Comparison of ENCODE assay signal across 8 cellular contexts in the genomic region with DNA sequence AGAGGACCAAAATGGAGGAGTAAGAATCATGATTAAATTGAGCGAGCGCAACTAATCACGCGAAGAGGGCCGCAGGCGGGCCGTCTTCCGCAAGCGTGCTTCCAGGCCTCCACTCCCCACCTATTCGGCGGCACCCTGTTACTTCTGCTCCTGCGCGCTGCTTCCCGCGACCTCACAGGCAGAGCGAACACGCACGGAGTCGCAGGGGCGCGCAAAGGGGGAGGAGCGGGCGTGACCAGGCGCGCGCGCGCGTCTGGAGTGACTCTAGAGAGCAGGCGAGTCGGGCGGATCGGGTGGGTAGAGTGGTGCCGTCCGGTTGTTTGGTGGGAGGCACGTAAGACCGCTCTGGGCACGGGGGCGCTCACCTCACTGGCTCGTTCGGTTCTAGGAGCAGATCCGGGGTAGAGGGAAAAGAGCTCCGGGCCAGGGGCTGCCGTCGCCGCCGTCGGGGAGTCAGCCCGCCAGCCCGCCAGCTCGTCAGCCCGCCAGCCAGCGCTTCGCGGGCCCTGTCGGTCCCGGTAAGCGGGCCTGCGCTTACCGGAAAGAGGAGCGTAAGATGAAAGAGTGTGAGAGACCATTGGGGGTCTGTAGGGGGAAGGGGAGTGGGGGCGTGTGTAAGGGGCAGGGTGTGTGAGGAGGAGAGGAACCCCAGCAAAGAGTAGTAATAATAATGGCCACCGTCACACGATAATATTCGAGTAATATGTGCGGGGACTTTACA. TPM values are rescaled to one million over a fixed set of nuclear protein-coding genes. Genes with fewer than 3 reads are reported as not detected.
DNase-seq lines count a peak whose midpoint lies in the region; ATAC-seq and TF ChIP-seq lines count a peak whose summit lies in the region.

Gene CNOT8 (plus strand): TSS at position 377 of the 721 bp plus-strand sequence. CDS start 4,652 bp downstream, outside the sequence.

- no peaks in the 10 kb centered on the region for H3K27me3 ChIP-seq in parathyroid adenoma (ENCODE audit: control insufficient read depth, insufficient read depth, low read length)
- no peaks in the 10 kb centered on the region for H3K27me3 ChIP-seq in tibial nerve

- intact Hi-C loops in Right ventricle myocardium inferior (cut with DNase I) = loop anchor here (2.0 to 10.0 kb wide), 5 partner anchors 39 to 384 kb away; partner anchors contain the start of genes GEMIN5, HAND1 and LARP1

- H3K4me1 ChIP-seq in parathyroid adenoma (peaks cover 10% of the 10 kb centered on the region), tibial nerve (peaks cover 0 to 51% (median 30%) of the 10 kb centered on the region in 4 donors)

- ATAC-seq in HG02759 (IDR thresholded peaks at IDR 0.05; ENCODE audit: unreplicated experiment) (peak; percentile 80), Right ventricle myocardium inferior (peak; percentile 95)

- TF ChIP-seq EP300 in tibial nerve (IDR thresholded peaks at IDR 0.05) = peak; percentile 67 to 97

- H3K4me3 ChIP-seq in GM12864 (ENCODE audit: low read depth, low read length) = peak within 1 kb of the TSS; percentile 89
- peak within 1 kb of the TSS; percentile 92 for H3K4me3 ChIP-seq in parathyroid adenoma (ENCODE audit: low read depth, low read length)
- H3K4me3 ChIP-seq in tibial nerve = peak within 1 kb of the TSS; percentile 72 to 90 (median 79)

- DNase-seq in GM12864 (ENCODE audit: low read depth) (peak; percentile 94), NCI-H1417 (lab: John Stamatoyannopoulos, UW) (peak; percentile 93 to 98 (median 97)), SW 1271 (lab: John Stamatoyannopoulos, UW) (peak; percentile 92 to 98), Right ventricle myocardium inferior (ENCODE audit: missing footprints) (peak; percentile 100), tibial nerve (ENCODE audit: low spot score in 2 of 2) (peak; percentile 96 to 98)
- DNase-seq in activated naive CD8-positive, alpha-beta T cell treated with anti-CD3 and anti-CD28 coated beads, Interleukin-2, amount 50 U/mL, for 16 hours (ENCODE audit: low read depth, low spot score) = peak; percentile 96

- no peak for TF ChIP-seq CTCF in GM12864 (IDR thresholded peaks at IDR 0.05; ENCODE audit: low read depth, low read length, missing control alignments)
- no peak for TF ChIP-seq CTCF in parathyroid adenoma (IDR thresholded peaks at IDR 0.05)
- peak in 2 of 5 experiments; percentile 30 to 37 for TF ChIP-seq CTCF in tibial nerve (IDR thresholded peaks at IDR 0.05)

- peak; percentile 90 to 95 for TF ChIP-seq POLR2A in tibial nerve (IDR thresholded peaks at IDR 0.05)

- H3K27ac ChIP-seq in parathyroid adenoma (peak within 1 kb of the TSS; percentile 94), tibial nerve (peak within 1 kb of the TSS; percentile 94 to 98 (median 96))

- H3K9me3 ChIP-seq in parathyroid adenoma (ENCODE audit: control insufficient read depth, low read length) = no peaks in the 10 kb centered on the region
- H3K9me3 ChIP-seq in tibial nerve = no peaks in the 10 kb centered on the region

- WGBS in tibial nerve, 2 donors = 0 to 1% methylated on average over 59 to 66 of the region's 66 CpGs

- H2AFZ ChIP-seq in parathyroid adenoma = peak within 1 kb of the TSS; percentile 83

- H3K36me3 ChIP-seq in parathyroid adenoma (ENCODE audit: control insufficient read depth, insufficient read depth, low read length) = no peaks in the 10 kb centered on the region
- no peaks in the 10 kb centered on the region for H3K36me3 ChIP-seq in tibial nerve

- H3K79me2 ChIP-seq in parathyroid adenoma = peaks cover 26% of the 10 kb centered on the region

- peak within 1 kb of the TSS; percentile 40 for H3K9ac ChIP-seq in parathyroid adenoma

- peak within 1 kb of the TSS; percentile 78 for H3K4me2 ChIP-seq in parathyroid adenoma (ENCODE audit: low read length)

RNA-seq across cellular contexts. Expression of gene CNOT8, which starts in this region (rescaled TPM):
- total RNA-seq in Right ventricle myocardium inferior = 26.3 TPM
- total RNA-seq in tibial nerve = 100 to 1,000 TPM in 2 of 4 donors, 10 to 100 TPM in 2; 83.9 to 136 (median 102) TPM

Comparison
In these comparisons a context has a peak if more than half of its experiments do, and no peak if none do; other contexts are left out.
1. Peak in every context shown above with its lines: DNase-seq, ATAC-seq, H3K4me3 ChIP-seq and H3K27ac ChIP-seq.